Comparison of ENCODE assay signal across 3 cellular contexts in the genomic region with DNA sequence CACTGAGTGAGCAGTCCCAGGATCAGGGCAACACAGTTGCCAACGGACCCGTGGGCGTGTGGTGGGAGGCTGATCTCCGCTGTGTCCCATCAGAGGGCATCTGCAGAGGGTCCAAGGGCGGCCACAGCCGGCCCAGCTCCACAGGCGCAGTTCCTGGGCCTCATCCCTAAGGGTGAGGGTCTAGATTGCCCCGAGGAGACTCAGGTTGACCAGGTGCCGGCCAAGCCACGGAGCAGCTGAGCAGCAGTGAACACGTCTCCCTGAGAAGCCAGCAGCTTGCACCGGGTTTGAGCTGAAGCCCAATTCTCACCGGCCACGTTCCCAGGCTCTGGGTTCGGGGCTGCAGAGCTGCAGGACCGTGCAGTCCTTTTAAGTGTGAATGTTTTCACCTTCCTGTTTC. TPM values are rescaled to one million over a fixed set of nuclear protein-coding genes. Genes with fewer than 3 reads are reported as not detected.
"Had no signal": no experiment of that assay in that cellular context is flagged by ENCODE, and none has a peak within 500 bp of the region (broad histone marks: within the 10 kb centered on the region; RNA-seq: fewer than 3 reads in every experiment).

No MANE protein-coding gene starts in this region.

- ATAC-seq: GM12878 had no signal

- H3K4me3 ChIP-seq: GM12878 had no signal

- DNase-seq: GDM1, GF-D8 had no signal

RNA-seq across cellular contexts. Expression of a gene that starts 58.8 kb away (rescaled TPM):
- total RNA-seq: GM12878 had no signal
- polyA plus RNA-seq: GM12878 had no signal
